In genomic region chr22:22110548-22111266, GRCh38 we compare ENCODE assay signal across 8 cellular contexts.
DNase-seq lines count a peak whose midpoint lies in the region; ATAC-seq and TF ChIP-seq lines count a peak whose summit lies in the region.

No MANE protein-coding gene starts in this region.

- H3K9me3 ChIP-seq in vagina = no peaks in the 10 kb centered on the region

- no peak overlapping the region for H3K4me3 ChIP-seq in vagina

- intact Hi-C loops in vagina (cut with DNase I) = no loop called here

- ATAC-seq in GM18508 (IDR thresholded peaks at IDR 0.05; ENCODE audit: insufficient read depth, unreplicated experiment) = peak; percentile 49
- peak; percentile 81 for ATAC-seq in HG02852 (IDR thresholded peaks at IDR 0.05; ENCODE audit: unreplicated experiment)

- TF ChIP-seq CTCF in vagina (IDR thresholded peaks at IDR 0.05) = no peak

- no peaks in the 10 kb centered on the region for H3K4me1 ChIP-seq in vagina

- no peak overlapping the region for H3K27ac ChIP-seq in vagina

- no peaks in the 10 kb centered on the region for H3K36me3 ChIP-seq in vagina

- DNase-seq in COLO668 (lab: John Stamatoyannopoulos, UW; ENCODE audit: unreplicated experiment) = peak; percentile 46
- DNase-seq in NCI-H1694 treated with DMSO at 0.1 percent for 48 hours (lab: John Stamatoyannopoulos, UW) = peak; percentile 3
- peak; percentile 70 for DNase-seq in amniotic epithelial cell (ENCODE audit: low read depth)
- peak; percentile 69 for DNase-seq in iPS-NIHi7 (ENCODE audit: extremely low spot score)
- DNase-seq in stimulated activated CD8-positive, alpha-beta memory T cell treated with anti-CD3 and anti-CD28 coated beads, Interleukin-15, amount 100 ng/mL, for 48 hours (ENCODE audit: low read depth in 2 of 2) = peak; percentile 32 to 34
- no peak for DNase-seq in vagina (ENCODE audit: extremely low spot score in 2 of 2)

- H3K27me3 ChIP-seq in vagina = no peaks in the 10 kb centered on the region

- TF ChIP-seq POLR2A in vagina (IDR thresholded peaks at IDR 0.05) = no peak

Comparison
In these comparisons a context has a peak if more than half of its experiments do, and no peak if none do; other contexts are left out.
1. DNase-seq: peak in COLO668 (single experiment), NCI-H1694 treated with DMSO at 0.1 percent for 48 hours (single experiment), amniotic epithelial cell (single experiment), iPS-NIHi7 (single experiment) and stimulated activated CD8-positive, alpha-beta memory T cell treated with anti-CD3 and anti-CD28 coated beads, Interleukin-15, amount 100 ng/mL, for 48 hours (2 of 2); none in vagina (0 of 2).